ENCODE assay signal across 7 cellular contexts in the genomic region with DNA sequence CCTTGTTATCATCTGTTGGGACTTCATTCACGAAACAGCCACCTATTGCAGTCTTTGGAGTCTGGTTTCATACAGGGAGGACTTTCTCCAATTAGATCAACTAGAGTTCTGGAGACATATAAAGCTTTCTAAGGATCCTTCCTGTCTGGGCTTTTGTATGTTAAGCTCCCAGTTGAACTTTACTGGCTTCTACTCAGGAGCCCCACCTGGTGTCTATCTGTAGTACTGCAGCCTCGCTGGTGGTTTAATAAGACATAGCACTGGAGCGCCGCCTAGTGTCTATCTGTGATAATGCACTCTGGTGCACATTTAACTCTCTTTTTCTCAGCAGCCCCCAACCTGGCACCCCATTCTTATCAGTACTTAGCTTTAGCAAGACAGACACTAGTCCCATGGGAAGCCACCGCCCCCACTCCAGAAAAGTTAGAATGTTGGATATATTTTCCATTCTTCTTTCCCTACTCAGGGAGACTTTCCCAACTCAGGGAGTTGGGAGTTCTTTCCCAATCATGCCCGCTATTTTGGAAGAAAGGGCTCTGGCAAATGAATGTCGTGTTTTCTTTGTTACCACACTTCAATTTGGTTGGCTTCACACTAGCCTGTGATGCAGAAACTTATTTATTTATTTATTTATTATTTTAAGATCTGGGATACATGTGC. TPM values are rescaled to one million over a fixed set of nuclear protein-coding genes. Genes with fewer than 3 reads are reported as not detected.
DNase-seq lines count a peak whose midpoint lies in the region; FAIRE-seq and TF ChIP-seq lines count a peak whose summit lies in the region.

No MANE protein-coding gene starts in this region.

- no peak for TF ChIP-seq POLR2A in GM12892 (IDR thresholded peaks at IDR 0.05; ENCODE audit: low read depth, low read length)

- TF ChIP-seq CTCF in OCI-LY7 (conservative IDR thresholded peaks at IDR 0.05; ENCODE audit: low read length) (peak; percentile 94), neural crest cell (conservative IDR thresholded peaks at IDR 0.05) (peak; percentile 99)

- peak; percentile 95 for FAIRE-seq in GM12892 (lab: Jason Lieb, UNC)

- H3K36me3 Mint-ChIP-seq in neural crest cell (ENCODE audit: low read depth), result peaks cover 6% of the 10 kb centered on the region

- no peaks in the 10 kb centered on the region for H3K9me2 ChIP-seq in OCI-LY7 (ENCODE audit: insufficient read depth, low read length)

- POLR2A ChIA-PET in OCI-LY7 (lab: Charles Lee), result interaction anchor here (0.6 to 1.0 kb wide), 3 partner anchors 80 to 84 kb away, joined by 3 to 6 read pairs (median 3); no protein-coding TSS in a partner anchor

- no peaks in the 10 kb centered on the region for H3K79me2 ChIP-seq in OCI-LY7 (ENCODE audit: insufficient read depth, low read depth, low read length)

- H3K9me3 ChIP-seq in OCI-LY7 (ENCODE audit: low read length), result no peaks in the 10 kb centered on the region

- H3K27me3 Mint-ChIP-seq in neural crest cell (ENCODE audit: low read depth), result peaks cover 40% of the 10 kb centered on the region

- H3K9me3 Mint-ChIP-seq in neural crest cell, result peaks cover 14% of the 10 kb centered on the region

- H3K4me2 ChIP-seq in OCI-LY7 (ENCODE audit: low read length), result no peak overlapping the region

- intact Hi-C loops in OCI-LY7 (cut with micrococcal nuclease; ENCODE audit: unreplicated experiment), result loop anchor here (1.0 kb wide), 1 partner anchor 84 kb away; no protein-coding TSS in a partner anchor

- no peak overlapping the region for H3K4me3 Mint-ChIP-seq in neural crest cell

- DNase-seq in GM12892 (ENCODE audit: insufficient read length) (peak; percentile 18), HuH-7 (ENCODE audit: low spot score) (peak; percentile 25), OCI-LY7 (ENCODE audit: low spot score) (peak; percentile 74), activated T-cell treated with anti-CD3 and anti-CD28 coated beads for 48 hours (ENCODE audit: low read depth) (peak; percentile 62), fibroblast of gingiva (ENCODE audit: low read depth) (peak; percentile 33), neural crest cell (ENCODE audit: low read depth, low spot score) (peak; percentile 94), substantia nigra (lab: John Stamatoyannopoulos, UW) (peak in 42 of 49 donors; percentile 0 to 69 (median 19))

- H3K27ac ChIP-seq in OCI-LY7 (ENCODE audit: low read depth, low read length, poor library complexity, severe bottlenecking) (no peak overlapping the region), substantia nigra (ENCODE audit: low read depth, low read length, poor library complexity, severe bottlenecking) (no peak overlapping the region)

- no peaks in the 10 kb centered on the region for H3K4me1 ChIP-seq in OCI-LY7 (ENCODE audit: insufficient read depth, low read length, poor library complexity, severe bottlenecking)

- BruUV-seq in OCI-LY7 (replicated peaks; lab: Mats Ljungman, UMichigan), result no TSS peak

- no peak overlapping the region for H2AFZ ChIP-seq in OCI-LY7 (ENCODE audit: low read length)

- no peak overlapping the region for H3K4me3 ChIP-seq in OCI-LY7 (ENCODE audit: low read depth, low read length, poor library complexity, severe bottlenecking)

- H3K27ac Mint-ChIP-seq in neural crest cell (ENCODE audit: unreplicated experiment), result no peak overlapping the region

- no peaks in the 10 kb centered on the region for H4K20me1 ChIP-seq in OCI-LY7 (ENCODE audit: insufficient read depth, low read length)

- H3K4me1 Mint-ChIP-seq in neural crest cell, result no peaks in the 10 kb centered on the region

- no peaks in the 10 kb centered on the region for H3K36me3 ChIP-seq in OCI-LY7 (ENCODE audit: insufficient read depth, low read length)

- CTCF ChIA-PET in OCI-LY7 (lab: Charles Lee; ENCODE audit: unreplicated experiment), result interaction anchor here (0.5 to 1.5 kb wide), 4 partner anchors 78 to 94 kb away, joined by 3 to 10 read pairs (median 4); no protein-coding TSS in a partner anchor

RNA-seq across cellular contexts. Expression of a gene that starts 36.9 kb away (rescaled TPM):
- polyA plus RNA-seq in GM12892 (2012; ENCODE audit: missing spikeins), result 0.87 TPM
- total RNA-seq in OCI-LY7 (2014; rRNA removed; shearing (Covaris generic)), result not detected in 2 replicates
- not detected in 2 replicates for total RNA-seq in OCI-LY7 (2022)
- 3.8 and 4.5 TPM in 2 replicates for total RNA-seq in neural crest cell

RNA-seq across cellular contexts. Expression of a gene that starts 51.4 kb away (rescaled TPM):
- polyA plus RNA-seq in GM12892 (2012; ENCODE audit: missing spikeins), result 24.8 TPM
- 26.5 and 30.4 TPM in 2 replicates for total RNA-seq in OCI-LY7 (2014; rRNA removed; shearing (Covaris generic))
- total RNA-seq in OCI-LY7 (2022) (30.0 and 32.6 TPM in 2 replicates), neural crest cell (28.7 and 30.1 TPM in 2 replicates)

Comparison
In these comparisons a context has a peak if more than half of its experiments do, and no peak if none do; other contexts are left out.
1. DNase-seq: peak in every context shown above with its lines; median percentile 94 in neural crest cell; 74 in OCI-LY7; 62 in activated T-cell treated with anti-CD3 and anti-CD28 coated beads for 48 hours; 33 in fibroblast of gingiva; 25 in HuH-7; 19 in substantia nigra; 18 in GM12892.